In the genomic region with DNA sequence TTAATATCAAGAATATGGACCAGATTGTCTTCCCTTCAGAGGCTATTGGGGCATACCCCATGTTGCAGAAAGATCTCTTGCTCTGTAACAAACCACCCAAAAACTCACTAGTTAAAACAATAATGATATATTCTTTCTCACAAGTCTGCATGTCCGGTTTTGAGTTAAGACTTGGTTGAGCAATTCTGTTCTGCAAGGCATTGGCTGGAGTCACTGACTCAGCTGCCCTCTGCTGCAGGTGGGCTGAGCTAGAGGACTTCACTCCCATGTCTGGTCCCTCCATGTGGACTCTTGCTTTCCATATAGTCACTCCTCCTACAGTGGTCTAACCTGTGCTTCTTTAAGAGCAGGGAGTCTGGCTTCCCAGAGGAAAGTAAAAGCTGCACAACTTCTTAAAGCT, we compare ENCODE assay signal across 23 cellular contexts.
"Had no signal": no experiment of that assay in that cellular context is flagged by ENCODE, and none has a peak within 500 bp of the region (broad histone marks: within the 10 kb centered on the region; RNA-seq: fewer than 3 reads in every experiment).

No MANE protein-coding gene starts in this region.

- FAIRE-seq: small intestine had no signal

- H3K4me3 ChIP-seq: neural progenitor cell, ovary, psoas muscle, right lobe of liver, sigmoid colon, stomach, testis, tibial artery, transverse colon, upper lobe of right lung, uterus had no signal

- H3K27ac ChIP-seq: neural progenitor cell, ovary, parathyroid adenoma, psoas muscle, right lobe of liver, sigmoid colon, stomach, testis, transverse colon, upper lobe of right lung, uterus had no signal

- DNase-seq: natural killer cell; occipital lobe; ovary; psoas muscle; right cardiac atrium; right lobe of liver; sigmoid colon; small intestine; stimulated activated CD4-positive, alpha-beta T cell treated with anti-CD3 and anti-CD28 coated beads, Interleukin-15, amount 100 ng/mL, for 24 hours; stimulated activated CD4-positive, alpha-beta T cell treated with anti-CD3 and anti-CD28 coated beads, Interleukin-2, amount 100 ng/mL, for 24 hours; stimulated activated CD4-positive, alpha-beta T cell treated with anti-CD3 and anti-CD28 coated beads, Interleukin-2, amount 100 ng/mL, for 48 hours; stimulated activated CD4-positive, alpha-beta T cell treated with anti-CD3 and anti-CD28 coated beads, Interleukin-4, amount 100 ng/mL, for 24 hours; stimulated activated naive B cell treated with anti-CD40 and anti-IgM and Interleukin-4, amounts not matched to agents 10 μg/mL and 1 μg/mL and 100 μg/mL, for 72 hours; stimulated activated naive CD4-positive, alpha-beta T cell treated with Interleukin-2 at 50 U/mL for 16 hours; stomach; testis; tibial artery; transverse colon; upper lobe of right lung; uterus had no signal

- H3K36me3 ChIP-seq: neural progenitor cell, ovary, right lobe of liver, sigmoid colon, stomach, tibial artery, transverse colon, upper lobe of right lung, uterus had no signal

- H3K4me1 ChIP-seq: parathyroid adenoma, psoas muscle, right lobe of liver, sigmoid colon, testis, transverse colon, upper lobe of right lung, uterus had no signal

- H3K27me3 ChIP-seq: neural progenitor cell, ovary, right lobe of liver, sigmoid colon, stomach, testis, tibial artery, transverse colon, upper lobe of right lung, uterus had no signal

- H3K9ac ChIP-seq: neural progenitor cell, parathyroid adenoma had no signal

- H3K4me2 ChIP-seq: neural progenitor cell had no signal

- H3K9me3 ChIP-seq: ovary, psoas muscle, right lobe of liver, sigmoid colon, stomach, testis, tibial artery, transverse colon, upper lobe of right lung, uterus had no signal

- H2AFZ ChIP-seq: neural progenitor cell, parathyroid adenoma had no signal

- ATAC-seq: natural killer cell; psoas muscle; right cardiac atrium; right lobe of liver; stimulated activated effector memory CD8-positive, alpha-beta T cell treated with anti-CD3 and anti-CD28 coated beads, Interleukin-12 subunit alpha, Interleukin-12 subunit beta, amount 100 ng/mL, for 72 hours; stimulated activated naive B cell treated with anti-CD40 and anti-IgM and Interleukin-4, amounts not matched to agents 10 μg/mL and 1 μg/mL and 100 μg/mL, for 72 hours; upper lobe of right lung had no signal
